8 cellular contexts compared by ENCODE assay signal in genomic region chr17:17839792-17840707, GRCh38. TPM values are rescaled to one million over a fixed set of nuclear protein-coding genes. Genes with fewer than 3 reads are reported as not detected.
DNase-seq lines count a peak whose midpoint lies in the region; ATAC-seq lines count a peak whose summit lies in the region.

No MANE protein-coding gene starts in this region.

- H3K27me3 Mint-ChIP-seq in activated naive CD4-positive, alpha-beta T cell treated with anti-CD3 and anti-CD28 coated beads for 36 hours (ENCODE audit: low read depth) = no peaks in the 10 kb centered on the region

- H3K27me3 ChIP-seq in Karpas-422 (ENCODE audit: low read length) = no peaks in the 10 kb centered on the region
- peaks cover 0 to 3% (median 0%) of the 10 kb centered on the region in 3 experiments for H3K27me3 ChIP-seq in neuronal stem cell (ENCODE audit: control insufficient read depth in 3 of 3, insufficient read depth in 3 of 3, low read depth in 1 of 3, low read length in 3 of 3)
- no peaks in the 10 kb centered on the region for H3K27me3 ChIP-seq in subcutaneous abdominal adipose tissue (ENCODE audit: control insufficient read depth in 5 of 5, insufficient read depth in 4 of 5, low read length in 5 of 5)

- H3K4ac ChIP-seq in neuronal stem cell (ENCODE audit: low read length) = peak overlapping the region; percentile 99

- no peaks in the 10 kb centered on the region for H3K36me3 ChIP-seq in Karpas-422 (ENCODE audit: insufficient read depth, low read length)
- H3K36me3 ChIP-seq in neuronal stem cell (replicated peaks in 1 of 2; ENCODE audit: control insufficient read depth in 2 of 2, insufficient read depth in 2 of 2, low read length in 2 of 2) = peaks cover 0 to 2% of the 10 kb centered on the region in 2 donors
- no peaks in the 10 kb centered on the region for H3K36me3 ChIP-seq in subcutaneous abdominal adipose tissue (ENCODE audit: control insufficient read depth in 5 of 5, insufficient read depth in 5 of 5, low read length in 5 of 5)

- H3K14ac ChIP-seq in neuronal stem cell (ENCODE audit: low read length) = no peak overlapping the region

- H2BK120ac ChIP-seq in neuronal stem cell (ENCODE audit: low read depth, low read length) = peak overlapping the region; percentile 56

- DNase-seq in DMS153 (lab: John Stamatoyannopoulos, UW) (peak; percentile 29), Karpas-422 (peak; percentile 95), SHP77 treated with DMSO at 0.1 percent for 48 hours (lab: John Stamatoyannopoulos, UW) (peak; percentile 87), foreskin melanocyte (peak; percentile 89), neuronal stem cell (ENCODE audit: low spot score) (peak; percentile 83)
- peak; percentile 80 for DNase-seq in activated naive CD4-positive, alpha-beta T cell treated with anti-CD3 and anti-CD28 coated beads for 36 hours

- H4K91ac ChIP-seq in neuronal stem cell (ENCODE audit: low read depth, low read length, poor library complexity) = peak overlapping the region; percentile 98

- no peaks in the 10 kb centered on the region for H4K20me1 ChIP-seq in Karpas-422 (ENCODE audit: insufficient read depth, low read depth, low read length)

- H3K79me2 ChIP-seq in Karpas-422 (ENCODE audit: low read length) = peaks cover 10% of the 10 kb centered on the region

- peaks cover 42% of the 10 kb centered on the region for H3K4me1 Mint-ChIP-seq in activated naive CD4-positive, alpha-beta T cell treated with anti-CD3 and anti-CD28 coated beads for 36 hours (ENCODE audit: low read depth)

- H3K18ac ChIP-seq in neuronal stem cell (ENCODE audit: low read length) = peak overlapping the region; percentile 100

- no peak overlapping the region for H2AFZ ChIP-seq in Karpas-422 (ENCODE audit: low read length)
- H2AFZ ChIP-seq in neuronal stem cell (ENCODE audit: low read length) = peak overlapping the region; percentile 46

- H3K9ac ChIP-seq in Karpas-422 (ENCODE audit: low read length) = peak overlapping the region; percentile 93
- H3K9ac ChIP-seq in neuronal stem cell (ENCODE audit: low read depth, low read length, poor library complexity) = peak overlapping the region; percentile 81
- peak overlapping the region; percentile 78 to 91 (median 81) for H3K9ac ChIP-seq in subcutaneous abdominal adipose tissue (ENCODE audit: low read length in 5 of 5)

- intact Hi-C loops in activated naive CD4-positive, alpha-beta T cell treated with anti-CD3 and anti-CD28 coated beads for 36 hours (cut with micrococcal nuclease) = no loop called here

- H3K4me3 Mint-ChIP-seq in activated naive CD4-positive, alpha-beta T cell treated with anti-CD3 and anti-CD28 coated beads for 36 hours = peak overlapping the region; percentile 83

- peak; percentile 47 for ATAC-seq in GM21619 (IDR thresholded peaks at IDR 0.05; ENCODE audit: unreplicated experiment)

- peak overlapping the region; percentile 80 for H3K4me3 ChIP-seq in Karpas-422 (ENCODE audit: low read length)
- H3K4me3 ChIP-seq in neuronal stem cell (ENCODE audit: low read length in 2 of 2) = peak overlapping the region in 1 of 2 donors; percentile 73
- peak overlapping the region in 4 of 5 donors; percentile 53 to 73 (median 62) for H3K4me3 ChIP-seq in subcutaneous abdominal adipose tissue (ENCODE audit: low read depth in 1 of 5, low read length in 5 of 5)

- H3K23ac ChIP-seq in neuronal stem cell (ENCODE audit: low read depth, low read length, poor library complexity) = peak overlapping the region; percentile 82

- CTCF ChIA-PET in activated naive CD4-positive, alpha-beta T cell treated with anti-CD3 and anti-CD28 coated beads for 36 hours (lab: Charles Lee) = interaction anchor here (0.8 to 2.5 kb wide), 4 partner anchors 9 to 20 kb away, joined by 3 to 14 read pairs (median 4); no protein-coding TSS in a partner anchor

- peak overlapping the region; percentile 84 for H2BK5ac ChIP-seq in neuronal stem cell (ENCODE audit: low read length)

- H3K4me2 ChIP-seq in Karpas-422 (ENCODE audit: low read depth, low read length, poor library complexity, severe bottlenecking) = peak overlapping the region; percentile 95
- H3K4me2 ChIP-seq in neuronal stem cell (ENCODE audit: insufficient read depth, low read length, poor library complexity, severe bottlenecking) = peak overlapping the region; percentile 80

- H3K9me3 ChIP-seq in Karpas-422 (ENCODE audit: low read length) (no peaks in the 10 kb centered on the region), neuronal stem cell (replicated peaks in 1 of 2; ENCODE audit: control insufficient read depth in 2 of 2, insufficient read depth in 1 of 2, low read depth in 1 of 2, low read length in 2 of 2) (no peaks in the 10 kb centered on the region), subcutaneous abdominal adipose tissue (ENCODE audit: control insufficient read depth in 5 of 5, low read length in 5 of 5) (no peaks in the 10 kb centered on the region)

- H3K27ac ChIP-seq in Karpas-422 (ENCODE audit: low read length) (peak overlapping the region; percentile 75), neuronal stem cell (replicated peaks; ENCODE audit: low read length) (peak overlapping the region; percentile 84), subcutaneous abdominal adipose tissue (ENCODE audit: low read depth, low read length) (peak overlapping the region; percentile 99)

- H2BK12ac ChIP-seq in neuronal stem cell (ENCODE audit: low read length) = peak overlapping the region; percentile 88

- H3K4me1 ChIP-seq in Karpas-422 (ENCODE audit: low read length) (peaks cover 40% of the 10 kb centered on the region), neuronal stem cell (ENCODE audit: control insufficient read depth in 2 of 2, insufficient read depth in 1 of 2, low read depth in 1 of 2, low read length in 2 of 2) (peaks cover 33 to 42% of the 10 kb centered on the region in 2 donors), subcutaneous abdominal adipose tissue (ENCODE audit: control insufficient read depth in 5 of 5, insufficient read depth in 5 of 5, low read length in 5 of 5) (peaks cover 34 to 75% (median 62%) of the 10 kb centered on the region in 5 donors)

- H3K36me3 Mint-ChIP-seq in activated naive CD4-positive, alpha-beta T cell treated with anti-CD3 and anti-CD28 coated beads for 36 hours (ENCODE audit: low read depth) = peaks cover 5% of the 10 kb centered on the region

- peak overlapping the region; percentile 98 for H4K8ac ChIP-seq in neuronal stem cell (ENCODE audit: low read depth, low read length)

- WGBS in neuronal stem cell (ENCODE audit: extremely low coverage in 2 of 2, insufficient read length in 2 of 2, insufficient replicate concordance in 1 of 2), 2 donors = no CpG with 5 or more reads among the region's 71 CpGs

- H3K9me3 Mint-ChIP-seq in activated naive CD4-positive, alpha-beta T cell treated with anti-CD3 and anti-CD28 coated beads for 36 hours = no peaks in the 10 kb centered on the region

- H3K27ac Mint-ChIP-seq in activated naive CD4-positive, alpha-beta T cell treated with anti-CD3 and anti-CD28 coated beads for 36 hours = peak overlapping the region; percentile 98

- H3K9me2 ChIP-seq in Karpas-422 (replicated peaks; ENCODE audit: insufficient read depth, low read length) = no peaks in the 10 kb centered on the region

- H3K79me1 ChIP-seq in neuronal stem cell (ENCODE audit: low read depth, low read length) = peaks cover 3% of the 10 kb centered on the region

- peak overlapping the region; percentile 81 for H2BK15ac ChIP-seq in neuronal stem cell (ENCODE audit: low read length)

- H2AK5ac ChIP-seq in neuronal stem cell (ENCODE audit: low read depth, low read length) = peak overlapping the region; percentile 98

RNA-seq across cellular contexts. Expression of gene SREBF1, which starts 3.3 kb away (rescaled TPM):
- 52.0 and 103 TPM in 2 replicates for total RNA-seq in Karpas-422 (2014; rRNA removed; shearing (Covaris generic); ENCODE audit: low replicate concordance)
- 10 to 100 TPM; 79.3 to 84.9 TPM for total RNA-seq in activated naive CD4-positive, alpha-beta T cell treated with anti-CD3 and anti-CD28 coated beads for 36 hours
- 57.8 TPM for polyA plus RNA-seq in neuronal stem cell (2013, experiment 1 of 2)
- polyA plus RNA-seq in neuronal stem cell (2013, experiment 2 of 2) = 61.7 TPM

Comparison
In these comparisons a context has a peak if more than half of its experiments do, and no peak if none do; other contexts are left out.
1. DNase-seq: peak in every context shown above with its lines; median percentile 95 in Karpas-422; 89 in foreskin melanocyte; 87 in SHP77 treated with DMSO at 0.1 percent for 48 hours; 83 in neuronal stem cell; 80 in activated naive CD4-positive, alpha-beta T cell treated with anti-CD3 and anti-CD28 coated beads for 36 hours; 29 in DMS153.